14 cellular contexts compared by ENCODE assay signal in the genomic region with DNA sequence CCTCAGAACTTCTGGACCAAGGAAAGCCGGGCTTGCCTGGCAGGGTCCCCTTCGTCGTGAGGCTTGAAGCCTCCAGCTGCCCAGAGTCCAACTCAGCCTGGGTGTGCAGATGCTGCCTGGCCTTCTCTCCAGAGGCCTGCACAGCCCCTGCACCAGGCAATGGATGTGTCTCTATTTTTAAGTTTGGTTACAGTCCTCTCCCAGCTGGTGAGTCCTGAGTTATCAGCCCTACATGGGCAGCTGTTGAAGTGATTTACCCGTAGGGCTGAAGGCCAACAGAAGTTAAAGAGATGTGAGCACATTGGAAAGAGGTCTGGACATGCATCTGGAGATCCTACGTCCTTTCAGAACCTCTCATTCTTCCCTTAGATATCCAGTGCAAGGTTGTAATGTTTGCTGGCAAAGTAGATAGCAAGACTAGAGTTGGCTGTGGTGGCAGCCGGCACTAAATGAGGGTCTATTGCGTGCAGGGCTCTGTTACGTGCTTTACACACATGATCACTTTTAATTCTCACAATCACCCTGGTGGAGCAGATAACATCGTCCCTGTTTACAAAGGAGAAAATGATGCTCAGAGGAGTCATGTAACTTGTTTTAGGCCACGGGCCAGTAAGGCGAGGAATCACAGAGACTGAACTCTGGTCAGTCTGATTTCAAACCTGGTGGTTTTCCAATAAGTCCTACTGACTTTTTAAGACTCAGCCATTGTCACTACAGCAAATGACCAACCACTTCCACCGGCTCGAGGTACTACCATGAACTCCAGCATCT. TPM values are rescaled to one million over a fixed set of nuclear protein-coding genes. Genes with fewer than 3 reads are reported as not detected.
DNase-seq lines count a peak whose midpoint lies in the region; ATAC-seq and TF ChIP-seq lines count a peak whose summit lies in the region.
"Had no signal": no experiment of that assay in that cellular context is flagged by ENCODE, and none has a peak within 500 bp of the region (broad histone marks: within the 10 kb centered on the region; RNA-seq: fewer than 3 reads in every experiment).

No MANE protein-coding gene starts in this region.

- peaks cover 26% of the 10 kb centered on the region; the same call in 1 of the 2 replicates for H3K79me2 ChIP-seq in SK-N-SH (ENCODE audit: insufficient read depth)

- H3F3A ChIP-seq in SK-N-SH (replicated peaks; ENCODE audit: insufficient read depth), result peaks cover 9% of the 10 kb centered on the region

- H3K36me3 ChIP-seq in SK-N-SH (replicated peaks in 1 of 2; ENCODE audit: control insufficient read depth in 1 of 2, insufficient read depth in 2 of 2, low read length in 1 of 2) (peaks cover 10 to 31% of the 10 kb centered on the region in 2 experiments), esophagus (ENCODE audit: control insufficient read depth in 2 of 2, insufficient read depth in 2 of 2, low read length in 1 of 2) (peaks cover 0 to 16% of the 10 kb centered on the region in 2 donors), mucosa of stomach (ENCODE audit: control insufficient read depth, insufficient read depth, low read length) (peaks cover 15% of the 10 kb centered on the region), upper lobe of right lung (peaks cover 39% of the 10 kb centered on the region)

- H3K4me3 Mint-ChIP-seq in glutamatergic neuron (ENCODE audit: unreplicated experiment), result no peak overlapping the region
- H3K4me3 Mint-ChIP-seq: activated naive CD4-positive, alpha-beta T cell treated with anti-CD3 and anti-CD28 coated beads for 36 hours had no signal

- POLR2A ChIA-PET in SK-N-SH (lab: Yijun Ruan, JAX), result no interaction called here

- H3K9ac ChIP-seq in SK-N-SH (no peak overlapping the region; the same call in 1 of the 2 replicates), mucosa of stomach (ENCODE audit: low read length) (peak overlapping the region; percentile 67)

- intact Hi-C loops in upper lobe of right lung (cut with DNase I), result no loop called here

- DNase-seq in SK-N-SH (no peak), upper lobe of right lung (no peak), NCI-H2171 (lab: John Stamatoyannopoulos, UW) (no peak), SIG-M5 treated with dmso at 0.1 percent for 504 hours (lab: John Stamatoyannopoulos, UW; ENCODE audit: unreplicated experiment) (no peak), glutamatergic neuron (no peak)
- DNase-seq: activated CD4-positive, CD25-positive, alpha-beta regulatory T cell; activated naive CD4-positive, alpha-beta T cell treated with anti-CD3 and anti-CD28 coated beads for 36 hours; NCI-H1436; substantia nigra had no signal

- no peak for TF ChIP-seq CTCF in SK-N-SH (IDR thresholded peaks at IDR 0.05)
- no peak for TF ChIP-seq CTCF in upper lobe of right lung (IDR thresholded peaks at IDR 0.05)
- TF ChIP-seq CTCF in glutamatergic neuron (IDR thresholded peaks at IDR 0.05; ENCODE audit: partially characterized antibody, unreplicated experiment), result no peak

- CTCF ChIA-PET in SK-N-SH (lab: Yijun Ruan, JAX), result interaction anchor here (0.9 to 2.3 kb wide), 4 partner anchors 9 to 93 kb away, joined by 3 to 6 read pairs (median 4); no protein-coding TSS in a partner anchor

- ATAC-seq in SK-N-SH treated with all-trans-retinoic acid at 6 μM for 48 hours (no peak), upper lobe of right lung (no peak)

- no peaks in the 10 kb centered on the region for H3K27me3 ChIP-seq in SK-N-SH (ENCODE audit: insufficient read depth)
- no peaks in the 10 kb centered on the region for H3K27me3 ChIP-seq in esophagus (ENCODE audit: control insufficient read depth in 1 of 2, insufficient read depth in 2 of 2, low read length in 2 of 2)
- H3K27me3 ChIP-seq in mucosa of stomach (ENCODE audit: control insufficient read depth, insufficient read depth, low read length), result no peaks in the 10 kb centered on the region
- H3K27me3 ChIP-seq in upper lobe of right lung, result no peaks in the 10 kb centered on the region

- H3K36me3 Mint-ChIP-seq in glutamatergic neuron (ENCODE audit: unreplicated experiment), result no peaks in the 10 kb centered on the region

- peak overlapping the region in 1 of 2 experiments; percentile 89; a peak in 3 of 4 replicates for H3K27ac ChIP-seq in SK-N-SH (ENCODE audit: low read depth in 2 of 2, low read length in 1 of 2)
- peak overlapping the region; percentile 44 to 89 for H3K27ac ChIP-seq in esophagus (ENCODE audit: low read depth in 2 of 2, low read length in 1 of 2)
- peak overlapping the region; percentile 63 for H3K27ac ChIP-seq in upper lobe of right lung

- H3K27me3 Mint-ChIP-seq in glutamatergic neuron (ENCODE audit: unreplicated experiment), result peaks cover 1% of the 10 kb centered on the region

- H3K4me1 Mint-ChIP-seq in glutamatergic neuron (ENCODE audit: low read depth, unreplicated experiment), result peaks cover 1% of the 10 kb centered on the region

- WGBS in SK-N-SH (ENCODE audit: low lambda C conversion rate), result 93% methylated on average over 13 of the region's 13 CpGs
- WGBS in esophagus, 2 donors, result 70 to 74% methylated on average over 13 of the region's 13 CpGs

- H3K4me2 ChIP-seq in SK-N-SH, result peak overlapping the region; percentile 55; the same call in 1 of the 2 replicates

- H3K27ac Mint-ChIP-seq in glutamatergic neuron (ENCODE audit: unreplicated experiment), result no peak overlapping the region
- H3K27ac Mint-ChIP-seq: activated naive CD4-positive, alpha-beta T cell treated with anti-CD3 and anti-CD28 coated beads for 36 hours had no signal

- no peaks in the 10 kb centered on the region for H3K9me3 ChIP-seq in SK-N-SH
- no peaks in the 10 kb centered on the region for H3K9me3 ChIP-seq in esophagus (ENCODE audit: control insufficient read depth in 2 of 2, insufficient read depth in 1 of 2, low read depth in 1 of 2, low read length in 1 of 2)
- H3K9me3 ChIP-seq in mucosa of stomach (ENCODE audit: control insufficient read depth, low read length), result no peaks in the 10 kb centered on the region
- H3K9me3 ChIP-seq in upper lobe of right lung, result no peaks in the 10 kb centered on the region

- TF ChIP-seq RAD21 in SK-N-SH (IDR thresholded peaks at IDR 0.05; ENCODE audit: low read length), result no peak

- H3K9me3 Mint-ChIP-seq in glutamatergic neuron (ENCODE audit: unreplicated experiment), result no peaks in the 10 kb centered on the region
- H3K9me3 Mint-ChIP-seq: activated naive CD4-positive, alpha-beta T cell treated with anti-CD3 and anti-CD28 coated beads for 36 hours had no signal

- TF ChIP-seq EP300 in SK-N-SH (IDR thresholded peaks at IDR 0.05; ENCODE audit: borderline replicate concordance in 1 of 2, low read depth in 1 of 2, low read length in 1 of 2), result no peak

- H2AFZ ChIP-seq in SK-N-SH (ENCODE audit: low read depth), result no peak overlapping the region

- H3K4me1 ChIP-seq in SK-N-SH (ENCODE audit: control insufficient read depth in 1 of 2, insufficient read depth in 2 of 2, low read depth in 1 of 2, low read length in 1 of 2) (peaks cover 41 to 52% of the 10 kb centered on the region in 2 experiments; a peak in 3 of 4 replicates), esophagus (ENCODE audit: control insufficient read depth in 2 of 2, insufficient read depth in 2 of 2, low read length in 1 of 2) (peaks cover 12 to 25% of the 10 kb centered on the region in 2 donors), mucosa of stomach (ENCODE audit: control insufficient read depth, insufficient read depth, low read length) (peaks cover 94% of the 10 kb centered on the region), upper lobe of right lung (peaks cover 53% of the 10 kb centered on the region)

- H4K20me1 ChIP-seq in SK-N-SH (ENCODE audit: insufficient read depth), result no peaks in the 10 kb centered on the region

- H3K4me3 ChIP-seq in SK-N-SH (ENCODE audit: low read depth in 2 of 2, low read length in 1 of 2) (no peak overlapping the region), esophagus (ENCODE audit: low read depth in 1 of 2, low read length in 2 of 2) (no peak overlapping the region), mucosa of stomach (ENCODE audit: low read length) (no peak overlapping the region), upper lobe of right lung (no peak overlapping the region)

- no peaks in the 10 kb centered on the region for H3K9me2 ChIP-seq in SK-N-SH

TF ChIP-seq in SK-N-SH, 30 proteins besides CTCF, POLR2A, EP300 and RAD21 (continues in another document):
- no peak for TF ChIP-seq GABPA (IDR thresholded peaks at IDR 0.05; ENCODE audit: low read depth)
- no peak for TF ChIP-seq RCOR1 (IDR thresholded peaks at IDR 0.05; ENCODE audit: low read length)
- TF ChIP-seq TCF12 (IDR thresholded peaks at IDR 0.05), result no peak

TF ChIP-seq in SK-N-SH treated with all-trans-retinoic acid at 6 μM for 48 hours, 23 proteins besides CTCF, POLR2A, EP300 and RAD21:
- TF ChIP-seq SNAI2 (CRISPR knock-in tag; IDR thresholded peaks at IDR 0.05) (no peak), ARNTL (CRISPR knock-in tag; IDR thresholded peaks at IDR 0.05; ENCODE audit: borderline replicate concordance, low read depth) (no peak), ZFP30 (CRISPR knock-in tag; IDR thresholded peaks at IDR 0.05) (no peak), BACH2 (CRISPR knock-in tag; IDR thresholded peaks at IDR 0.05; ENCODE audit: borderline replicate concordance) (no peak), ZFP3 (CRISPR knock-in tag; IDR thresholded peaks at IDR 0.05) (no peak)

RNA-seq across cellular contexts. Expression of gene FYCO1, which starts 9.9 kb away (rescaled TPM):
- 5.5 and 5.7 TPM in 2 replicates for polyA plus RNA-seq in SK-N-SH (2012; rRNA removed)
- 5.2 and 6.2 TPM in 2 replicates for polyA plus RNA-seq in SK-N-SH (2012; cell fraction: cytosol; rRNA removed)
- polyA plus RNA-seq in SK-N-SH (2012; cell fraction: nucleus; rRNA removed), result 7.9 and 9.9 TPM in 2 replicates
- polyA plus RNA-seq in esophagus, result 10 to 100 TPM in 1 of 2 donors, 1 to 10 TPM in 1; 9.6 to 11.9 TPM
- 47.3 TPM for total RNA-seq in upper lobe of right lung
- total RNA-seq in glutamatergic neuron (ENCODE audit: unreplicated experiment), result 3.8 TPM

RNA-seq across cellular contexts. Expression of gene XCR1, which starts 41.6 kb away (rescaled TPM):
- not detected in 2 replicates for polyA plus RNA-seq in SK-N-SH (2012; rRNA removed)
- not detected in 2 replicates for polyA plus RNA-seq in SK-N-SH (2012; cell fraction: cytosol; rRNA removed)
- not detected in 2 replicates for polyA plus RNA-seq in SK-N-SH (2012; cell fraction: nucleus; rRNA removed)
- under 1 TPM; 0.08 to 0.34 TPM for polyA plus RNA-seq in esophagus
- 0.26 TPM for total RNA-seq in upper lobe of right lung
- not detected for total RNA-seq in glutamatergic neuron (ENCODE audit: unreplicated experiment)
- total RNA-seq: A673; activated naive CD4-positive, alpha-beta T cell treated with anti-CD3 and anti-CD28 coated beads for 36 hours; G401 had no signal

RNA-seq across cellular contexts. Expression of gene CXCR6, which starts 42.5 kb away (rescaled TPM):
- not detected in 2 replicates for polyA plus RNA-seq in SK-N-SH (2012; rRNA removed)
- not detected in 2 replicates for polyA plus RNA-seq in SK-N-SH (2012; cell fraction: cytosol; rRNA removed)
- polyA plus RNA-seq in SK-N-SH (2012; cell fraction: nucleus; rRNA removed), result not detected in 2 replicates
- polyA plus RNA-seq in esophagus, result 1 to 10 TPM in 1 of 2 donors, under 1 TPM in 1; 0.90 to 1.6 TPM
- 4.7 TPM for total RNA-seq in upper lobe of right lung
- not detected for total RNA-seq in glutamatergic neuron (ENCODE audit: unreplicated experiment)
- total RNA-seq: A673 had no signal
